In genomic region chr1:185317886-185318310, GRCh38 we compare ENCODE assay signal across 8 cellular contexts. TPM values are rescaled to one million over a fixed set of nuclear protein-coding genes. Genes with fewer than 3 reads are reported as not detected.
DNase-seq lines count a peak whose midpoint lies in the region; ATAC-seq and TF ChIP-seq lines count a peak whose summit lies in the region.

No MANE protein-coding gene starts in this region.

- H3K27ac ChIP-seq in gastroesophageal sphincter, result peak overlapping the region in 3 of 4 donors; percentile 93 to 97 (median 95)
- H3K27ac ChIP-seq in urinary bladder (ENCODE audit: low read depth), result peak overlapping the region; percentile 88

- ATAC-seq in GM19023 (IDR thresholded peaks at IDR 0.05; ENCODE audit: unreplicated experiment) (peak; percentile 23), HG03159 (IDR thresholded peaks at IDR 0.05; ENCODE audit: unreplicated experiment) (peak; percentile 44), gastroesophageal sphincter (no peak)

- DNase-seq in AG20443 (ENCODE audit: low spot score), result peak; percentile 32
- DNase-seq in NOMO-1 treated with DMSO at 0.1 percent for 48 hours (lab: John Stamatoyannopoulos, UW; ENCODE audit: unreplicated experiment), result peak; percentile 91
- DNase-seq in activated T-helper 1 cell treated with anti-CD3 and anti-CD28 coated beads, Interleukin-12 subunit alpha, Interleukin-12 subunit beta, Interleukin-2, Interleukin-4 antibody, amounts not matched to agents 30 ng/mL and 10 ng/mL and 1 ng/mL, durations not matched to agents 14 hours and 24 hours and 36 hours (ENCODE audit: low spot score), result peak; percentile 77
- DNase-seq in progenitor cell of endocrine pancreas (ENCODE audit: low spot score, unreplicated experiment), result peak; percentile 13

- TF ChIP-seq CTCF in gastroesophageal sphincter (IDR thresholded peaks at IDR 0.05) (no peak), progenitor cell of endocrine pancreas (IDR thresholded peaks at IDR 0.05; ENCODE audit: unreplicated experiment) (peak; percentile 30)

- intact Hi-C loops in activated T-helper 1 cell treated with anti-CD3 and anti-CD28 coated beads, Interleukin-12 subunit alpha, Interleukin-12 subunit beta, Interleukin-2, Interleukin-4 antibody, amounts not matched to agents 30 ng/mL and 10 ng/mL and 1 ng/mL, durations not matched to agents 14 hours and 24 hours and 36 hours (cut with micrococcal nuclease), result loop anchor here (1.0 to 5.0 kb wide), 14 partner anchors 21 to 1057 kb away; partner anchors contain the start of genes EDEM3, NIBAN1, ODR4 and RNF2

- H3K9me3 Mint-ChIP-seq in activated T-helper 1 cell treated with anti-CD3 and anti-CD28 coated beads, Interleukin-12 subunit alpha, Interleukin-12 subunit beta, Interleukin-2, Interleukin-4 antibody, amounts not matched to agents 30 ng/mL and 10 ng/mL and 1 ng/mL, durations not matched to agents 14 hours and 24 hours and 36 hours, result peaks cover 16% of the 10 kb centered on the region
- peaks cover 6% of the 10 kb centered on the region for H3K9me3 Mint-ChIP-seq in progenitor cell of endocrine pancreas (ENCODE audit: low read depth)

- H3K36me3 Mint-ChIP-seq in activated T-helper 1 cell treated with anti-CD3 and anti-CD28 coated beads, Interleukin-12 subunit alpha, Interleukin-12 subunit beta, Interleukin-2, Interleukin-4 antibody, amounts not matched to agents 30 ng/mL and 10 ng/mL and 1 ng/mL, durations not matched to agents 14 hours and 24 hours and 36 hours (ENCODE audit: low read depth), result peaks cover 37% of the 10 kb centered on the region
- peaks cover 9% of the 10 kb centered on the region for H3K36me3 Mint-ChIP-seq in progenitor cell of endocrine pancreas (ENCODE audit: insufficient read depth)

- H3K4me1 ChIP-seq in gastroesophageal sphincter (peaks cover 0 to 37% (median 0%) of the 10 kb centered on the region in 3 donors), urinary bladder (ENCODE audit: insufficient read depth) (no peaks in the 10 kb centered on the region)

- peak overlapping the region; percentile 97 for H3K27ac Mint-ChIP-seq in activated T-helper 1 cell treated with anti-CD3 and anti-CD28 coated beads, Interleukin-12 subunit alpha, Interleukin-12 subunit beta, Interleukin-2, Interleukin-4 antibody, amounts not matched to agents 30 ng/mL and 10 ng/mL and 1 ng/mL, durations not matched to agents 14 hours and 24 hours and 36 hours
- peak overlapping the region; percentile 98 for H3K27ac Mint-ChIP-seq in progenitor cell of endocrine pancreas

- H3K4me3 Mint-ChIP-seq in activated T-helper 1 cell treated with anti-CD3 and anti-CD28 coated beads, Interleukin-12 subunit alpha, Interleukin-12 subunit beta, Interleukin-2, Interleukin-4 antibody, amounts not matched to agents 30 ng/mL and 10 ng/mL and 1 ng/mL, durations not matched to agents 14 hours and 24 hours and 36 hours, result peak overlapping the region; percentile 94
- H3K4me3 Mint-ChIP-seq in progenitor cell of endocrine pancreas (ENCODE audit: low read depth), result peak overlapping the region; percentile 97

- no peak for TF ChIP-seq EP300 in gastroesophageal sphincter (IDR thresholded peaks at IDR 0.05)

- peaks cover 49% of the 10 kb centered on the region for H3K4me1 Mint-ChIP-seq in activated T-helper 1 cell treated with anti-CD3 and anti-CD28 coated beads, Interleukin-12 subunit alpha, Interleukin-12 subunit beta, Interleukin-2, Interleukin-4 antibody, amounts not matched to agents 30 ng/mL and 10 ng/mL and 1 ng/mL, durations not matched to agents 14 hours and 24 hours and 36 hours (ENCODE audit: low read depth)
- peaks cover 32% of the 10 kb centered on the region for H3K4me1 Mint-ChIP-seq in progenitor cell of endocrine pancreas (ENCODE audit: low read depth)

- H3K4me3 ChIP-seq in gastroesophageal sphincter (peak overlapping the region; percentile 85 to 90), urinary bladder (ENCODE audit: low read depth, low read length) (peak overlapping the region; percentile 82)

- no peaks in the 10 kb centered on the region for H3K9me3 ChIP-seq in gastroesophageal sphincter

- H3K27me3 Mint-ChIP-seq in activated T-helper 1 cell treated with anti-CD3 and anti-CD28 coated beads, Interleukin-12 subunit alpha, Interleukin-12 subunit beta, Interleukin-2, Interleukin-4 antibody, amounts not matched to agents 30 ng/mL and 10 ng/mL and 1 ng/mL, durations not matched to agents 14 hours and 24 hours and 36 hours (ENCODE audit: insufficient read depth), result no peaks in the 10 kb centered on the region
- no peaks in the 10 kb centered on the region for H3K27me3 Mint-ChIP-seq in progenitor cell of endocrine pancreas

- H3K36me3 ChIP-seq in gastroesophageal sphincter (no peaks in the 10 kb centered on the region), urinary bladder (ENCODE audit: insufficient read depth) (no peaks in the 10 kb centered on the region)

- 20 to 40% methylated on average over 8 to 10 of the region's 11 CpGs for WGBS in gastroesophageal sphincter (ENCODE audit: low coverage in 1 of 2), 2 donors
- WGBS in urinary bladder, result 27% methylated on average over 11 of the region's 11 CpGs

- no peaks in the 10 kb centered on the region for H3K27me3 ChIP-seq in gastroesophageal sphincter

- TF ChIP-seq POLR2A in gastroesophageal sphincter (IDR thresholded peaks at IDR 0.05), result no peak

RNA-seq across cellular contexts. Expression of gene IVNS1ABP, which starts 0.9 kb away (rescaled TPM):
- total RNA-seq in activated T-helper 1 cell treated with anti-CD3 and anti-CD28 coated beads, Interleukin-12 subunit alpha, Interleukin-12 subunit beta, Interleukin-2, Interleukin-4 antibody, amounts not matched to agents 30 ng/mL and 10 ng/mL and 1 ng/mL, durations not matched to agents 14 hours and 24 hours and 36 hours, result 207 and 225 TPM in 2 replicates
- total RNA-seq in gastroesophageal sphincter (10 to 100 TPM; 20.8 to 39.4 (median 32.8) TPM), progenitor cell of endocrine pancreas (199 and 201 TPM in 2 replicates), urinary bladder (121 TPM)
- polyA plus RNA-seq in urinary bladder, result 29.3 TPM

Comparison
In these comparisons a context has a peak if more than half of its experiments do, and no peak if none do; other contexts are left out.
1. DNase-seq: peak in every context shown above with its lines; median percentile 91 in NOMO-1 treated with DMSO at 0.1 percent for 48 hours; 77 in activated T-helper 1 cell treated with anti-CD3 and anti-CD28 coated beads, Interleukin-12 subunit alpha, Interleukin-12 subunit beta, Interleukin-2, Interleukin-4 antibody, amounts not matched to agents 30 ng/mL and 10 ng/mL and 1 ng/mL, durations not matched to agents 14 hours and 24 hours and 36 hours; 32 in AG20443; 13 in progenitor cell of endocrine pancreas.